ENCODE assay signal across 15 cellular contexts in the genomic region with DNA sequence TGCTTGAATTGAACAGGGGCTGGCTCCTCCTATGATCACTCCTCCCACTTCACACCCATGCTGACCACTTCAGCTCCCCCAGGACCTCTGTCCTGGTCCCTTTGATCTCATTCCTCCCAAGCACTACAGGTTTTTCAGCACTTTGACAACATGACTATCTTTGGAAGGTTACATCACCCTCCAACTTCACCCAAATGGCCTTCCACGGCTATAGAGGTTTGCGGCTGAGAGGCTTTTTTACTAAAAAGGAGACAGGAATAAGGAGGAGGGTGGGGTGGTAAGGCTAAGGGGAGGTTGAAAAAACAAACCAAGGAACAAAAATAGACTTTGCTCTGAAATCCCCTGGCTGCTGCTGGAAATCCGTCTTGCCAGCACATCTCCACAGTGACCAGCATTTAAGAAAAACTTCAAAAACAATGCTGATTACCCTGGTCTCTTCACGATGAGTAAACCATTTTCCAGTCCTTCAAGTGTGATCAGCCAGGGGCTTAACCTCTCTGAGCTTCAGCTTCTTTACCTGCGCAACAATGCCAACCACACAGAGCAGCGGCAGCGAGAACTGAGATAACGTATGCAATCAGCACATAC.
DNase-seq lines count a peak whose midpoint lies in the region; ATAC-seq and TF ChIP-seq lines count a peak whose summit lies in the region.
"Had no signal": no experiment of that assay in that cellular context is flagged by ENCODE, and none has a peak within 500 bp of the region (broad histone marks: within the 10 kb centered on the region; RNA-seq: fewer than 3 reads in every experiment).

No MANE protein-coding gene starts in this region.

- dilution Hi-C loops in IMR-90 (cut with HindIII; ENCODE audit: low sequenced_read_pairs, unreplicated experiment) = no loop called here

- peaks cover 0 to 16% of the 10 kb centered on the region in 2 experiments; a peak in 2 of 4 replicates for H3K79me1 ChIP-seq in IMR-90 (ENCODE audit: low read depth in 1 of 2, low read length in 2 of 2)

- peak overlapping the region; percentile 82 for H2BK120ac ChIP-seq in IMR-90 (ENCODE audit: low read depth, low read length)

- H2AFZ ChIP-seq in IMR-90 (replicated peaks; ENCODE audit: low read length, poor library complexity) (peak overlapping the region; percentile 28), osteoblast (ENCODE audit: low read length) (peak overlapping the region; percentile 2)

- H3K36me3 ChIP-seq in IMR-90 (ENCODE audit: control insufficient read depth, insufficient read depth, low read length) (peaks cover 2% of the 10 kb centered on the region), osteoblast (ENCODE audit: insufficient read depth, low read length) (peaks cover 38% of the 10 kb centered on the region)

- H4K8ac ChIP-seq in IMR-90 (ENCODE audit: low read depth in 2 of 2, low read length in 2 of 2) = peak overlapping the region in 1 of 2 experiments; percentile 68; a peak in 1 of 4 replicates

- H3K9ac ChIP-seq in IMR-90 (ENCODE audit: low read depth, low read length) = no peak overlapping the region

- in situ Hi-C loops in IMR-90 (cut with MboI; ENCODE audit: low sequenced_read_pairs) = no loop called here

- H3K4ac ChIP-seq in IMR-90 (ENCODE audit: low read depth, low read length) = peak overlapping the region; percentile 81

- intact Hi-C loops in IMR-90 (cut with micrococcal nuclease) = no loop called here

- H3K27me3 Mint-ChIP-seq in endothelial cell (ENCODE audit: unreplicated experiment) = peaks cover under 1% of the 10 kb centered on the region
- H3K27me3 Mint-ChIP-seq: activated CD4-positive, alpha-beta T cell treated with anti-CD3 and anti-CD28 coated beads, Interleukin-2, amount 10 ng/mL, durations not matched to agents 24 days and 14 days; activated naive CD8-positive, alpha-beta T cell had no signal

- H3K27me3 ChIP-seq in IMR-90 (ENCODE audit: control insufficient read depth, insufficient read depth, low read length) = no peaks in the 10 kb centered on the region
- no peaks in the 10 kb centered on the region for H3K27me3 ChIP-seq in osteoblast (ENCODE audit: insufficient read depth, low read length)

- peak overlapping the region; percentile 54; the same call in 1 of the 3 replicates for H2BK15ac ChIP-seq in IMR-90 (ENCODE audit: low read depth, low read length)

- H4K20me1 ChIP-seq in IMR-90 (ENCODE audit: insufficient read depth, low read length) = 0 out of 2 replicates have a peak, but pooled peaks cover 5% of the 10 kb centered on the region
- H4K20me1 ChIP-seq in osteoblast (ENCODE audit: insufficient read depth, low read length) = no peaks in the 10 kb centered on the region

- H3K56ac ChIP-seq in IMR-90 (ENCODE audit: extremely low read depth, insufficient read depth, low read length) = no peak overlapping the region

- H2BK20ac ChIP-seq in IMR-90 (ENCODE audit: low read depth, low read length) = peak overlapping the region; percentile 38; the same call in 1 of the 2 replicates

- H3K9me3 Mint-ChIP-seq in endothelial cell (ENCODE audit: unreplicated experiment) = no peaks in the 10 kb centered on the region
- H3K9me3 Mint-ChIP-seq: activated CD4-positive, alpha-beta T cell treated with anti-CD3 and anti-CD28 coated beads, Interleukin-2, amount 10 ng/mL, durations not matched to agents 24 days and 14 days had no signal

- TF ChIP-seq CTCF in IMR-90 (conservative IDR thresholded peaks at IDR 0.05; ENCODE audit: low read depth, low read length) (no peak), endothelial cell (IDR thresholded peaks at IDR 0.05; ENCODE audit: unreplicated experiment) (no peak), osteoblast (IDR thresholded peaks at IDR 0.05; ENCODE audit: extremely low read depth, low read depth, low read length) (no peak)

- no peak overlapping the region for H2AK9ac ChIP-seq in IMR-90 (replicated peaks; ENCODE audit: low read depth, low read length, poor library complexity)

- TF ChIP-seq POLR2A in IMR-90 (IDR thresholded peaks at IDR 0.05; ENCODE audit: low read depth, low read length) = no peak

- H3K18ac ChIP-seq in IMR-90 (ENCODE audit: low read depth, low read length) = no peak overlapping the region

- H3K4me3 Mint-ChIP-seq in endothelial cell (ENCODE audit: unreplicated experiment) = no peak overlapping the region
- H3K4me3 Mint-ChIP-seq: activated CD4-positive, alpha-beta T cell treated with anti-CD3 and anti-CD28 coated beads, Interleukin-2, amount 10 ng/mL, durations not matched to agents 24 days and 14 days; activated naive CD8-positive, alpha-beta T cell had no signal

- no peaks in the 10 kb centered on the region for H3K36me3 Mint-ChIP-seq in endothelial cell (ENCODE audit: low read depth, unreplicated experiment)
- H3K36me3 Mint-ChIP-seq: activated naive CD8-positive, alpha-beta T cell had no signal

- CTCF ChIA-PET in IMR-90 (lab: Yijun Ruan, JAX) = no interaction called here

- H3K4me3 ChIP-seq in IMR-90 (ENCODE audit: insufficient read depth, low read depth, low read length) (no peak overlapping the region), osteoblast (ENCODE audit: insufficient read depth, low read length) (no peak overlapping the region)
- H3K4me3 ChIP-seq: K562 had no signal

- H3K4me1 Mint-ChIP-seq in endothelial cell (ENCODE audit: unreplicated experiment) = peaks cover 11% of the 10 kb centered on the region
- H3K4me1 Mint-ChIP-seq: activated CD4-positive, alpha-beta T cell treated with anti-CD3 and anti-CD28 coated beads, Interleukin-2, amount 10 ng/mL, durations not matched to agents 24 days and 14 days had no signal

- no peak overlapping the region for H3K27ac ChIP-seq in IMR-90 (ENCODE audit: insufficient read depth, low read length)
- peak overlapping the region; percentile 100 for H3K27ac ChIP-seq in osteoblast (ENCODE audit: low read depth, low read length)
- H3K27ac ChIP-seq: C4-2B, epithelial cell of prostate had no signal

- H3K9me3 ChIP-seq in IMR-90 (ENCODE audit: control insufficient read depth, insufficient read depth, low read length) (no peaks in the 10 kb centered on the region), osteoblast (ENCODE audit: low read depth, low read length) (no peaks in the 10 kb centered on the region)

- peak overlapping the region; percentile 1; the same call in 1 of the 2 replicates for H3K4me2 ChIP-seq in IMR-90 (ENCODE audit: low read depth, low read length)
- H3K4me2 ChIP-seq in osteoblast (ENCODE audit: insufficient read depth, low read length) = peak overlapping the region; percentile 25

- H3K23ac ChIP-seq in IMR-90 (ENCODE audit: low read depth, low read length) = peak overlapping the region; percentile 66; the same call in 1 of the 2 replicates

- peak overlapping the region; percentile 70; the same call in 1 of the 2 replicates for H3K14ac ChIP-seq in IMR-90 (replicated peaks; ENCODE audit: low read depth, low read length)

- WGBS in IMR-90 (ENCODE audit: extremely low coverage in 2 of 2, insufficient read length in 1 of 2), 2 experiments = 20% methylated on average over 1 of the region's 8 CpGs; no CpG with 5 or more reads in 1 of the 2 experiments

- BruUV-seq in IMR-90 (replicated peaks; lab: Mats Ljungman, UMichigan) = no TSS peak

- DNase-seq in AG08396 (ENCODE audit: low spot score) (peak; percentile 12), IMR-90 (peak; percentile 73), endothelial cell (ENCODE audit: low spot score) (no peak), osteoblast (ENCODE audit: insufficient read length, low spot score, missing footprints) (no peak), NCI-H187 treated with DMSO at 0.1 percent for 48 hours (lab: John Stamatoyannopoulos, UW) (no peak), NCI-H446 (lab: John Stamatoyannopoulos, UW) (no peak)
- no peak for DNase-seq in stimulated activated CD4-positive, alpha-beta T cell treated with anti-CD3 and anti-CD28 coated beads, Interleukin-1b, Interleukin-23, amount 100 ng/mL, for 48 hours
- DNase-seq: activated CD4-positive, alpha-beta T cell treated with anti-CD3 and anti-CD28 coated beads, Interleukin-2, amount 10 ng/mL, durations not matched to agents 24 days and 14 days; NCI-H345; SHP77 treated with DMSO at 0.1 percent for 48 hours had no signal

- H4K91ac ChIP-seq in IMR-90 (ENCODE audit: insufficient read depth, low read depth, low read length) = peak overlapping the region; percentile 38; the same call in 1 of the 2 replicates

- no peaks in the 10 kb centered on the region for H3K79me2 ChIP-seq in osteoblast (ENCODE audit: insufficient read depth, low read length)

- H2AK5ac ChIP-seq in IMR-90 (ENCODE audit: low read depth, low read length) = no peak overlapping the region; the same call in 1 of the 2 replicates

- H3K4me1 ChIP-seq in IMR-90 (ENCODE audit: control insufficient read depth, insufficient read depth, low read length) (peaks cover 13% of the 10 kb centered on the region), osteoblast (ENCODE audit: insufficient read depth, low read length) (peaks cover 46% of the 10 kb centered on the region)

- peak overlapping the region; percentile 37 for H3K27ac Mint-ChIP-seq in endothelial cell (ENCODE audit: unreplicated experiment)
- H3K27ac Mint-ChIP-seq: activated CD4-positive, alpha-beta T cell treated with anti-CD3 and anti-CD28 coated beads, Interleukin-2, amount 10 ng/mL, durations not matched to agents 24 days and 14 days; activated naive CD8-positive, alpha-beta T cell had no signal

- H2BK5ac ChIP-seq in IMR-90 (ENCODE audit: low read depth, low read length, poor library complexity, severe bottlenecking) = peak overlapping the region; percentile 36

- no peak overlapping the region for H4K5ac ChIP-seq in IMR-90 (ENCODE audit: low read depth, low read length)

- no peak for TF ChIP-seq RAD21 in IMR-90 (IDR thresholded peaks at IDR 0.05; ENCODE audit: low read length)

- POLR2A ChIA-PET in IMR-90 (lab: Charles Lee; ENCODE audit: unreplicated experiment) = no interaction called here

- no peak for ATAC-seq in IMR-90 (ENCODE audit: low read depth)
- no peak for ATAC-seq in GM19328 (IDR thresholded peaks at IDR 0.05; ENCODE audit: unreplicated experiment)
- ATAC-seq: K562 had no signal

- peaks cover 26% of the 10 kb centered on the region for H3K9me1 ChIP-seq in IMR-90 (ENCODE audit: insufficient read depth, low read length)

TF ChIP-seq in IMR-90, 13 proteins besides CTCF, POLR2A, EP300 and RAD21:
- TF ChIP-seq MXI1 (IDR thresholded peaks at IDR 0.05; ENCODE audit: borderline replicate concordance, low read depth, low read length) (no peak), CEBPB (IDR thresholded peaks at IDR 0.05; ENCODE audit: low read depth, low read length) (peak; percentile 8; the same call in 1 of the 2 replicates), SMC3 (IDR thresholded peaks at IDR 0.05; ENCODE audit: low read depth, low read length) (no peak)

Comparison
In these comparisons a context has a peak if more than half of its experiments do, and no peak if none do; other contexts are left out.
1. DNase-seq: peak in AG08396 (single experiment) and IMR-90 (single experiment); none in endothelial cell (single experiment), osteoblast (single experiment), NCI-H187 treated with DMSO at 0.1 percent for 48 hours (single experiment), NCI-H446 (0 of 2) and stimulated activated CD4-positive, alpha-beta T cell treated with anti-CD3 and anti-CD28 coated beads, Interleukin-1b, Interleukin-23, amount 100 ng/mL, for 48 hours (single experiment).